ENCODE assay signal across 35 cellular contexts in the genomic region with DNA sequence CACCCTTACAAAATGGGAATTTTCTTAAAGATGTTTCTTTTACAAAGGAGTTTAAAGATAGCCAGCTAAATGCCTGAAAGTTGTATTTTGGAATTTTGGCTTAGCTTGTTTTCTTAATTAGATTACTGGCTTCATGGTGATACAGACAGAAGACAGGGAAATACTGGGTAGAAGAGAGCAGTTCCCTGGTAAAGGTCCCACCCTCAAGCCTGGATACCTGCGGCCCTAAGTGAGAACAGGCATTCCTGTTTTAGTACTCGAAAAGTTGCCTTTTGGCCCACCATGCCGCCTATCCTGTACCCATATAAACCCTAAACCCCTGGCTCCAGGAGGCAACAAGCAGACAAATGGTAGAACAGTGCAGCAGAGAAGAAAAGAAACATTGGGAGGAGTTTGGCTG.
"Had no signal": no experiment of that assay in that cellular context is flagged by ENCODE, and none has a peak within 500 bp of the region (broad histone marks: within the 10 kb centered on the region; RNA-seq: fewer than 3 reads in every experiment).

No MANE protein-coding gene starts in this region.

- DNase-seq: activated CD4-positive, alpha-beta memory T cell treated with anti-CD3 and anti-CD28 coated beads for 36 hours; activated CD4-positive, alpha-beta T cell treated with anti-CD3 and anti-CD28 coated beads for 36 hours; activated CD4-positive, alpha-beta T cell treated with anti-CD3 and anti-CD28 coated beads, Interleukin-2, amount 10 ng/mL, durations not matched to agents 24 days and 14 days; activated CD4-positive, CD25-positive, alpha-beta regulatory T cell; activated CD4-positive, CD25-positive, alpha-beta regulatory T cell treated with anti-CD3 and anti-CD28 coated beads, Interleukin-2, amount 50 U/mL, for 72 hours; activated CD8-positive, alpha-beta memory T cell treated with anti-CD3 and anti-CD28 coated beads, Interleukin-2, amount 50 U/mL, for 48 hours; activated CD8-positive, alpha-beta T cell treated with anti-CD3 and anti-CD28 coated beads, Interleukin-2, amount 10 ng/mL, durations not matched to agents 7 days and 5 days; activated gamma-delta T cell; activated naive CD4-positive, alpha-beta T cell; activated naive CD4-positive, alpha-beta T cell treated with anti-CD3 and anti-CD28 coated beads, Interleukin-2, amount 10 ng/mL, durations not matched to agents 7 days and 5 days; activated naive CD8-positive, alpha-beta T cell treated with anti-CD3 and anti-CD28 coated beads, Interleukin-2, amount 10 ng/mL, durations not matched to agents 7 days and 5 days; activated T-cell treated with anti-CD3 and anti-CD28 coated beads for 4 hours; activated T-cell treated with anti-CD3 and anti-CD28 coated beads, Interleukin-2, amount 50 U/mL, for 24 hours; activated T-cell treated with anti-CD3 and anti-CD28 coated beads, Interleukin-2, amount 50 U/mL, for 72 hours; dorsolateral prefrontal cortex; effector memory CD4-positive, alpha-beta T cell; endodermal cell; foreskin keratinocyte; gastrocnemius medialis; glutamatergic neuron; heart left ventricle; T-helper 1 cell; T-helper 17 cell; T1000; WERI-Rb-1 had no signal

- H3K27ac Mint-ChIP-seq: activated CD4-positive, alpha-beta memory T cell treated with anti-CD3 and anti-CD28 coated beads for 36 hours; activated CD4-positive, alpha-beta T cell treated with anti-CD3 and anti-CD28 coated beads for 36 hours; activated CD4-positive, alpha-beta T cell treated with anti-CD3 and anti-CD28 coated beads, Interleukin-2, amount 10 ng/mL, durations not matched to agents 24 days and 14 days; activated CD8-positive, alpha-beta T cell treated with anti-CD3 and anti-CD28 coated beads, Interleukin-2, amount 10 ng/mL, durations not matched to agents 7 days and 5 days; activated naive CD4-positive, alpha-beta T cell treated with anti-CD3 and anti-CD28 coated beads, Interleukin-2, amount 10 ng/mL, durations not matched to agents 7 days and 5 days; activated naive CD4-positive, alpha-beta T cell treated with anti-CD3 and anti-CD28 coated beads, Interleukin-2, amount 50 U/mL, for 72 hours; activated naive CD8-positive, alpha-beta T cell treated with anti-CD3 and anti-CD28 coated beads, Interleukin-2, amount 10 ng/mL, durations not matched to agents 7 days and 5 days; activated T-cell treated with anti-CD3 and anti-CD28 coated beads, Interleukin-2, amount 50 U/mL, for 24 hours; activated T-cell treated with anti-CD3 and anti-CD28 coated beads, Interleukin-2, amount 50 U/mL, for 72 hours; brain; dendritic cell treated with granulocyte-macrophage colony-stimulating factor and Interleukin-4, amounts not matched to agents 40 ng/mL and 50 ng/mL, for 4 days; endodermal cell; T-helper 17 cell; T-helper 2 cell treated with Interferon-gamma antibody and Interleukin-4, amounts not matched to agents 5 μg/mL and 100 μg/mL, for 36 hours had no signal

- H3K36me3 ChIP-seq: ascending aorta, breast epithelium, cardiac muscle cell, gastrocnemius medialis, heart left ventricle, WERI-Rb-1 had no signal

- H3K27me3 ChIP-seq: ascending aorta, breast epithelium, cardiac muscle cell, dorsolateral prefrontal cortex, foreskin keratinocyte, gastrocnemius medialis, heart left ventricle had no signal

- H3K27ac ChIP-seq: ascending aorta, breast epithelium, cardiac muscle cell, coronary artery, dorsolateral prefrontal cortex, foreskin keratinocyte, gastrocnemius medialis, heart left ventricle, WERI-Rb-1 had no signal

- H3K4me1 ChIP-seq: ascending aorta, foreskin keratinocyte, gastrocnemius medialis had no signal

- H3K9me3 ChIP-seq: ascending aorta, gastrocnemius medialis had no signal

- H3K27me3 Mint-ChIP-seq: activated CD4-positive, alpha-beta memory T cell treated with anti-CD3 and anti-CD28 coated beads for 36 hours; activated CD4-positive, alpha-beta T cell treated with anti-CD3 and anti-CD28 coated beads for 36 hours; activated naive CD8-positive, alpha-beta T cell treated with anti-CD3 and anti-CD28 coated beads, Interleukin-2, amount 10 ng/mL, durations not matched to agents 7 days and 5 days; activated T-cell treated with anti-CD3 and anti-CD28 coated beads, Interleukin-2, amount 50 U/mL, for 24 hours; brain; central memory CD8-positive, alpha-beta T cell; dendritic cell treated with granulocyte-macrophage colony-stimulating factor and Interleukin-4, amounts not matched to agents 40 ng/mL and 50 ng/mL, for 4 days; T-helper 17 cell had no signal

- ATAC-seq: activated CD4-positive, alpha-beta T cell treated with anti-CD3 and anti-CD28 coated beads for 36 hours; activated CD8-positive, alpha-beta T cell treated with anti-CD3 and anti-CD28 coated beads, Interleukin-2, amount 10 ng/mL, durations not matched to agents 7 days and 5 days; activated naive CD4-positive, alpha-beta T cell treated with anti-CD3 and anti-CD28 coated beads, Interleukin-2, amount 50 U/mL, for 72 hours; activated T-cell treated with anti-CD3 and anti-CD28 coated beads, Interleukin-2, amount 50 U/mL, for 72 hours; esophagus mucosa; foreskin keratinocyte; gastrocnemius medialis; heart left ventricle; T-helper 17 cell had no signal

- H3K4me1 Mint-ChIP-seq: activated CD4-positive, alpha-beta T cell treated with anti-CD3 and anti-CD28 coated beads for 36 hours; activated CD4-positive, alpha-beta T cell treated with anti-CD3 and anti-CD28 coated beads, Interleukin-2, amount 10 ng/mL, durations not matched to agents 24 days and 14 days; activated naive CD4-positive, alpha-beta T cell treated with anti-CD3 and anti-CD28 coated beads, Interleukin-2, amount 10 ng/mL, durations not matched to agents 7 days and 5 days; brain; central memory CD8-positive, alpha-beta T cell; T-helper 17 cell had no signal

- H3K4me3 ChIP-seq: ascending aorta, breast epithelium, cardiac muscle cell, coronary artery, dorsolateral prefrontal cortex, gastrocnemius medialis, heart left ventricle had no signal

- H3K36me3 Mint-ChIP-seq: activated naive CD4-positive, alpha-beta T cell treated with anti-CD3 and anti-CD28 coated beads, Interleukin-2, amount 10 ng/mL, durations not matched to agents 7 days and 5 days had no signal

- H3K4me3 Mint-ChIP-seq: activated CD4-positive, alpha-beta memory T cell treated with anti-CD3 and anti-CD28 coated beads for 36 hours; activated CD4-positive, alpha-beta T cell treated with anti-CD3 and anti-CD28 coated beads for 36 hours; activated CD4-positive, alpha-beta T cell treated with anti-CD3 and anti-CD28 coated beads, Interleukin-2, amount 10 ng/mL, durations not matched to agents 24 days and 14 days; activated CD8-positive, alpha-beta T cell treated with anti-CD3 and anti-CD28 coated beads, Interleukin-2, amount 10 ng/mL, durations not matched to agents 7 days and 5 days; activated naive CD4-positive, alpha-beta T cell treated with anti-CD3 and anti-CD28 coated beads, Interleukin-2, amount 10 ng/mL, durations not matched to agents 7 days and 5 days; activated naive CD8-positive, alpha-beta T cell treated with anti-CD3 and anti-CD28 coated beads, Interleukin-2, amount 10 ng/mL, durations not matched to agents 7 days and 5 days; activated T-cell treated with anti-CD3 and anti-CD28 coated beads, Interleukin-2, amount 50 U/mL, for 24 hours; activated T-cell treated with anti-CD3 and anti-CD28 coated beads, Interleukin-2, amount 50 U/mL, for 72 hours; brain; central memory CD8-positive, alpha-beta T cell; dendritic cell treated with granulocyte-macrophage colony-stimulating factor and Interleukin-4, amounts not matched to agents 40 ng/mL and 50 ng/mL, for 4 days; endodermal cell; T-helper 17 cell; T-helper 2 cell treated with Interferon-gamma antibody and Interleukin-4, amounts not matched to agents 5 μg/mL and 100 μg/mL, for 36 hours had no signal
